8 cellular contexts compared by ENCODE assay signal in the genomic region with DNA sequence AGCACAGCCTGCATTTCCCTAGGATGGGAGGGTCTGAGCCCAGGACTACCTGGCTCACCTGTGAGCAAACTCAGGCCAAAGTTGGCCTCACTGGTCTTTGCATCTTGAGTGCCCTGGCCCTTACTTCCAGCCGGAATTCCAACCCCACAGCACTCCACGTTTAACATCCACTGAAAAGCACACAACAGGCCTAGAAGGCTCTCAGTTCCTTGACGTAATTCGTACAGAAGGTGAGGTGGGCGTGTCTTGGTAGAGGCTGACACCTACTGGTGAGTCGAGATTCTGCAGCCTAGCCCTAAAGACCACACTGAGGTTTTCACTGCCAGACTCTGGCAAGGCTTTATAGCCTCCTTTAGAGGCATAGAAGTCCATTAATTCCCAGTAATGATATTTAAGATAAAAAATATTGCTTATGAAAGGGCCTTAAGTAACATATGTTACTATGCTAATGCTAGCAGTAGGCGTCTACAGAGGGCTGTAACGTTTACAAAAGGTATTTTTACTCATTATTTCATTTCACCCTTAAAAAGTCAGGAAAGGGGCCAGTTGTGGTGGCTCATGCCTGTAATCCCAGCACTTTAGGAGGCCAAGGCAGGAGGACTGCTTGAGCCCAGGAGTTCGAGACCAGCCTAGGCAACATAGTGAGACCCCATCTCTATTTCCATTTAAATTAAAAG.
DNase-seq lines count a peak whose midpoint lies in the region; ATAC-seq, FAIRE-seq and TF ChIP-seq lines count a peak whose summit lies in the region.

No MANE protein-coding gene starts in this region.

- no CpG with 5 or more reads among the region's 9 CpGs for WGBS in IMR-90 (ENCODE audit: extremely low coverage in 2 of 2, insufficient read length in 1 of 2), 2 experiments

- peak overlapping the region; percentile 15 for H2AK9ac ChIP-seq in IMR-90 (replicated peaks; ENCODE audit: low read depth, low read length, poor library complexity)

- H3K27ac ChIP-seq in IMR-90 (ENCODE audit: insufficient read depth, low read length), result no peak overlapping the region
- H3K27ac ChIP-seq in ascending aorta, result no peak overlapping the region
- H3K27ac ChIP-seq in keratinocyte (ENCODE audit: control insufficient read depth, insufficient read depth, low read length), result no peak overlapping the region

- H4K5ac ChIP-seq in IMR-90 (ENCODE audit: low read depth, low read length), result no peak overlapping the region

- peak; percentile 94 for TF ChIP-seq CTCF in GM06990 (IDR thresholded peaks at IDR 0.05; ENCODE audit: insufficient read depth, low read length, poor library complexity, severe bottlenecking)
- TF ChIP-seq CTCF in IMR-90 (conservative IDR thresholded peaks at IDR 0.05; ENCODE audit: low read depth, low read length), result peak; percentile 65
- peak; percentile 51 to 68 (median 58) for TF ChIP-seq CTCF in ascending aorta (IDR thresholded peaks at IDR 0.05)
- TF ChIP-seq CTCF in keratinocyte (optimal IDR thresholded peaks at IDR 0.05 in 1 of 3, IDR thresholded peaks at IDR 0.05 in 1 of 3, conservative IDR thresholded peaks at IDR 0.05 in 1 of 3; ENCODE audit: extremely low read depth in 1 of 3, insufficient read depth in 2 of 3, low read length in 3 of 3), result peak; percentile 90 to 97 (median 93)

- no peak overlapping the region for H4K91ac ChIP-seq in IMR-90 (ENCODE audit: insufficient read depth, low read depth, low read length)

- H3K4me2 ChIP-seq in IMR-90 (ENCODE audit: low read depth, low read length), result no peak overlapping the region
- no peak overlapping the region for H3K4me2 ChIP-seq in keratinocyte (ENCODE audit: control insufficient read depth, extremely low read depth, insufficient read depth, low read depth, low read length)

- no peak overlapping the region for H2BK120ac ChIP-seq in IMR-90 (ENCODE audit: low read depth, low read length)

- H3K23ac ChIP-seq in IMR-90 (ENCODE audit: low read depth, low read length), result no peak overlapping the region

- H4K20me1 ChIP-seq in IMR-90 (ENCODE audit: insufficient read depth, low read length), result no peaks in the 10 kb centered on the region
- no peaks in the 10 kb centered on the region for H4K20me1 ChIP-seq in keratinocyte (ENCODE audit: control insufficient read depth, extremely low read depth, insufficient read depth, low read length)

- CTCF ChIA-PET in IMR-90 (lab: Yijun Ruan, JAX), result no interaction called here

- H3K4me3 ChIP-seq in GM06990 (replicated peaks; ENCODE audit: low read depth, low read length) (no peak overlapping the region), IMR-90 (ENCODE audit: insufficient read depth, low read depth, low read length) (no peak overlapping the region), ascending aorta (no peak overlapping the region), keratinocyte (ENCODE audit: control insufficient read depth in 2 of 3, extremely low read depth in 1 of 3, insufficient read depth in 2 of 3, low read depth in 1 of 3, low read length in 3 of 3) (no peak overlapping the region)

- dilution Hi-C loops in IMR-90 (cut with HindIII; ENCODE audit: low sequenced_read_pairs, unreplicated experiment), result no loop called here
- dilution Hi-C loops in keratinocyte (cut with MboI; ENCODE audit: extremely low pct_ligation_motif_present, low sequenced_read_pairs), result no loop called here

- intact Hi-C loops in IMR-90 (cut with micrococcal nuclease), result no loop called here
- intact Hi-C loops in ascending aorta (cut with DNase I), result no loop called here

- no peak for TF ChIP-seq POLR2A in IMR-90 (IDR thresholded peaks at IDR 0.05; ENCODE audit: low read depth, low read length)

- ATAC-seq in IMR-90 (ENCODE audit: low read depth), result peak; percentile 42
- ATAC-seq in HG02938 (IDR thresholded peaks at IDR 0.05; ENCODE audit: unreplicated experiment), result no peak

- in situ Hi-C loops in IMR-90 (cut with MboI; ENCODE audit: low sequenced_read_pairs), result no loop called here

- H3K9me1 ChIP-seq in IMR-90 (ENCODE audit: insufficient read depth, low read length) (peaks cover 5% of the 10 kb centered on the region), keratinocyte (ENCODE audit: control insufficient read depth, extremely low read depth, insufficient read depth, low read length) (no peaks in the 10 kb centered on the region)

- no peak overlapping the region for H3K14ac ChIP-seq in IMR-90 (replicated peaks; ENCODE audit: low read depth, low read length)

- H3K9me3 ChIP-seq in IMR-90 (ENCODE audit: control insufficient read depth, insufficient read depth, low read length) (no peaks in the 10 kb centered on the region), ascending aorta (no peaks in the 10 kb centered on the region), keratinocyte (ENCODE audit: control insufficient read depth, low read depth, low read length) (no peaks in the 10 kb centered on the region)

- H3K27me3 ChIP-seq in GM06990 (replicated peaks; ENCODE audit: control insufficient read depth, insufficient read depth, low read length), result no peaks in the 10 kb centered on the region
- no peaks in the 10 kb centered on the region for H3K27me3 ChIP-seq in IMR-90 (ENCODE audit: control insufficient read depth, insufficient read depth, low read length)
- H3K27me3 ChIP-seq in ascending aorta, result no peaks in the 10 kb centered on the region
- no peaks in the 10 kb centered on the region for H3K27me3 ChIP-seq in keratinocyte (ENCODE audit: control insufficient read depth, extremely low read depth, insufficient read depth, low read length)

- POLR2A ChIA-PET in IMR-90 (lab: Charles Lee; ENCODE audit: unreplicated experiment), result no interaction called here

- no peak overlapping the region for H2BK20ac ChIP-seq in IMR-90 (ENCODE audit: low read depth, low read length)

- TF ChIP-seq RAD21 in IMR-90 (IDR thresholded peaks at IDR 0.05; ENCODE audit: low read length), result peak; percentile 70

- peaks cover 10% of the 10 kb centered on the region; the same call in 1 of the 2 replicates for H3K4me1 ChIP-seq in IMR-90 (ENCODE audit: control insufficient read depth, insufficient read depth, low read length)
- H3K4me1 ChIP-seq in ascending aorta, result peaks cover 4 to 13% of the 10 kb centered on the region in 2 donors
- peaks cover 6% of the 10 kb centered on the region for H3K4me1 ChIP-seq in keratinocyte (ENCODE audit: control insufficient read depth, extremely low read depth, insufficient read depth, low read length)

- no peak overlapping the region for H3K9ac ChIP-seq in IMR-90 (ENCODE audit: low read depth, low read length)
- H3K9ac ChIP-seq in keratinocyte (ENCODE audit: control insufficient read depth, extremely low read depth, insufficient read depth, low read length), result no peak overlapping the region

- no peak overlapping the region for H2AK5ac ChIP-seq in IMR-90 (ENCODE audit: low read depth, low read length)

- H3K4ac ChIP-seq in IMR-90 (ENCODE audit: low read depth, low read length), result no peak overlapping the region

- no TSS peak for BruUV-seq in IMR-90 (replicated peaks; lab: Mats Ljungman, UMichigan)

- H3K79me1 ChIP-seq in IMR-90 (ENCODE audit: low read depth in 1 of 2, low read length in 2 of 2), result peaks cover 3 to 10% of the 10 kb centered on the region in 2 experiments; a peak in 3 of 4 replicates

- no peak for FAIRE-seq in keratinocyte (lab: Jason Lieb, UNC)

- DNase-seq in GM06990 (ENCODE audit: extremely low read depth, insufficient read length), result peak; percentile 39
- DNase-seq in IMR-90, result peak; percentile 66
- peak in 4 of 5 donors; percentile 39 to 79 (median 48) for DNase-seq in T-helper 1 cell
- peak in 1 of 2 donors; percentile 72 for DNase-seq in ascending aorta (ENCODE audit: low spot score in 2 of 2)
- DNase-seq in keratinocyte (ENCODE audit: low read depth, low spot score), result peak; percentile 48
- DNase-seq in stimulated activated CD4-positive, alpha-beta T cell treated with anti-CD3 and anti-CD28 coated beads, Interleukin-4, amount 100 ng/mL, for 4 hours, result peak; percentile 48 to 62
- no peak for DNase-seq in DMS153 treated with DMSO at 0.1 percent for 48 hours (lab: John Stamatoyannopoulos, UW; ENCODE audit: unreplicated experiment)

- no peak overlapping the region for H4K8ac ChIP-seq in IMR-90 (ENCODE audit: low read depth in 2 of 2, low read length in 2 of 2)

- H2AFZ ChIP-seq in IMR-90 (replicated peaks; ENCODE audit: low read length, poor library complexity), result no peak overlapping the region
- H2AFZ ChIP-seq in keratinocyte (ENCODE audit: control insufficient read depth, low read length), result no peak overlapping the region

- H3K36me3 ChIP-seq in GM06990 (ENCODE audit: control insufficient read depth, insufficient read depth, low read length) (no peaks in the 10 kb centered on the region), IMR-90 (ENCODE audit: control insufficient read depth, insufficient read depth, low read length) (peaks cover 3% of the 10 kb centered on the region), ascending aorta (peaks cover 0 to 7% of the 10 kb centered on the region in 2 donors), keratinocyte (ENCODE audit: control insufficient read depth in 2 of 2, extremely low read depth in 1 of 2, insufficient read depth in 2 of 2, low read length in 2 of 2) (no peaks in the 10 kb centered on the region)

- no peak overlapping the region for H2BK15ac ChIP-seq in IMR-90 (ENCODE audit: low read depth, low read length)

- no peak overlapping the region for H3K56ac ChIP-seq in IMR-90 (ENCODE audit: extremely low read depth, insufficient read depth, low read length)

- H3K18ac ChIP-seq in IMR-90 (ENCODE audit: low read depth, low read length), result no peak overlapping the region

- H3K79me2 ChIP-seq in keratinocyte (ENCODE audit: control insufficient read depth, insufficient read depth, low read length), result no peaks in the 10 kb centered on the region

- H2BK5ac ChIP-seq in IMR-90 (ENCODE audit: low read depth, low read length, poor library complexity, severe bottlenecking), result no peak overlapping the region

TF ChIP-seq in IMR-90, 13 proteins besides CTCF, POLR2A, EP300 and RAD21:
- peak; percentile 49 for TF ChIP-seq SMC3 (IDR thresholded peaks at IDR 0.05; ENCODE audit: low read depth, low read length)
- no peak for TF ChIP-seq BHLHE40 (IDR thresholded peaks at IDR 0.05; ENCODE audit: low read depth, low read length)
- TF ChIP-seq, protein P1, sequence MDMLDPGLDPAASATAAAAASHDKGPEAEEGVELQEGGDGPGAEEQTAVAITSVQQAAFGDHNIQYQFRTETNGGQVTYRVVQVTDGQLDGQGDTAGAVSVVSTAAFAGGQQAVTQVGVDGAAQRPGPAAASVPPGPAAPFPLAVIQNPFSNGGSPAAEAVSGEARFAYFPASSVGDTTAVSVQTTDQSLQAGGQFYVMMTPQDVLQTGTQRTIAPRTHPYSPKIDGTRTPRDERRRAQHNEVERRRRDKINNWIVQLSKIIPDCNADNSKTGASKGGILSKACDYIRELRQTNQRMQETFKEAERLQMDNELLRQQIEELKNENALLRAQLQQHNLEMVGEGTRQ (IDR thresholded peaks at IDR 0.05; ENCODE audit: low read depth, low read length), result no peak
TF ChIP-seq in IMR-90: peak in this region for 1.
